In the genomic region with DNA sequence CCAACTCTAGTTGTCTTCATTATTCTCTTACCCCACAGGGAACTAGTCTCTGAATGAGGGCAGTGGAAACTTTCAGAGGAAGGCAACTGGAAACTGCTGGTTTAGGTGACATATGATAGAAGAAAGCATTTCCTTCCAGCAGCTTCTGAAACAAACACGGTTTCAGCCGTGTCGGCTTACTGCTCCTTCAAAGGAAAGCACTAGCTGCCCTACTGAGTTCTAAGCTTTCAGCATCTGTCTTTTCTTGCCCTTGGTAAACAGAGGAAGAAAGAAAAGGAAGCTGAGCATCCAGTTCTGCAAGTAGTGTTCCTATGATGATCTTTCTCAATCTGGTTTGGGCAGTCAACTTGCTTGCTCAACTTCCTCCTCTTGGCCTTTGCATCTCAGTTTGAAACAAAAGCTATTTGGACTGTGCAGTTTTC, we compare ENCODE assay signal across 8 cellular contexts.
DNase-seq lines count a peak whose midpoint lies in the region; ATAC-seq and TF ChIP-seq lines count a peak whose summit lies in the region.

No MANE protein-coding gene starts in this region.

- peaks cover 26% of the 10 kb centered on the region for H3K4me1 Mint-ChIP-seq in CD8-positive, alpha-beta T cell (ENCODE audit: low read depth)
- H3K4me1 Mint-ChIP-seq in activated naive CD8-positive, alpha-beta T cell treated with anti-CD3 and anti-CD28 coated beads for 36 hours = peaks cover 30% of the 10 kb centered on the region
- peaks cover 21 to 30% of the 10 kb centered on the region in 2 donors for H3K4me1 Mint-ChIP-seq in natural killer cell

- H3K27me3 ChIP-seq in CD8-positive, alpha-beta T cell (ENCODE audit: insufficient read depth, low read length) = no peaks in the 10 kb centered on the region
- no peaks in the 10 kb centered on the region for H3K27me3 ChIP-seq in Loucy (ENCODE audit: insufficient read depth, low read length, poor library complexity, severe bottlenecking)

- no peak overlapping the region for H3K9ac ChIP-seq in Loucy (ENCODE audit: low read depth, low read length, poor library complexity, severe bottlenecking)

- H3K4me3 Mint-ChIP-seq in CD8-positive, alpha-beta T cell = peak overlapping the region; percentile 35
- peak overlapping the region; percentile 1 for H3K4me3 Mint-ChIP-seq in activated naive CD8-positive, alpha-beta T cell treated with anti-CD3 and anti-CD28 coated beads for 36 hours
- H3K4me3 Mint-ChIP-seq in natural killer cell = peak overlapping the region; percentile 35

- peak; percentile 44 for ATAC-seq in CD8-positive, alpha-beta T cell
- ATAC-seq in natural killer cell (peak; percentile 60 to 69 (median 61)), HG02759 (IDR thresholded peaks at IDR 0.05; ENCODE audit: unreplicated experiment) (no peak), GM19463 (IDR thresholded peaks at IDR 0.05; ENCODE audit: unreplicated experiment) (no peak), HG03469 (IDR thresholded peaks at IDR 0.05; ENCODE audit: unreplicated experiment) (no peak)

- peak overlapping the region; percentile 10 for H3K4me3 ChIP-seq in CD8-positive, alpha-beta T cell (ENCODE audit: low read depth, low read length)
- H3K4me3 ChIP-seq in Loucy (ENCODE audit: low read length, poor library complexity, severe bottlenecking) = no peak overlapping the region

- no peak for TF ChIP-seq CTCF in CD8-positive, alpha-beta T cell (IDR thresholded peaks at IDR 0.05)
- TF ChIP-seq CTCF in Loucy (conservative IDR thresholded peaks at IDR 0.05; ENCODE audit: low read length) (no peak), natural killer cell (IDR thresholded peaks at IDR 0.05) (no peak)

- no peaks in the 10 kb centered on the region for H3F3A ChIP-seq in Loucy (ENCODE audit: low read depth)

- CTCF ChIA-PET in CD8-positive, alpha-beta T cell (lab: Charles Lee) = interaction anchor here (0.7 to 3.9 kb wide), 7 partner anchors 9 to 485 kb away, joined by 3 to 15 read pairs (median 3); no protein-coding TSS in a partner anchor

- H3K27ac Mint-ChIP-seq in CD8-positive, alpha-beta T cell = peak overlapping the region; percentile 91
- H3K27ac Mint-ChIP-seq in activated naive CD8-positive, alpha-beta T cell treated with anti-CD3 and anti-CD28 coated beads for 36 hours = peak overlapping the region; percentile 92
- H3K27ac Mint-ChIP-seq in natural killer cell = peak overlapping the region; percentile 85 to 90

- no peaks in the 10 kb centered on the region for H3K9me2 ChIP-seq in Loucy (replicated peaks; ENCODE audit: low read depth, low read length)

- H3K36me3 Mint-ChIP-seq in CD8-positive, alpha-beta T cell = no peaks in the 10 kb centered on the region
- peaks cover 3% of the 10 kb centered on the region for H3K36me3 Mint-ChIP-seq in activated naive CD8-positive, alpha-beta T cell treated with anti-CD3 and anti-CD28 coated beads for 36 hours
- no peaks in the 10 kb centered on the region for H3K36me3 Mint-ChIP-seq in natural killer cell

- no peaks in the 10 kb centered on the region for H3K27me3 Mint-ChIP-seq in CD8-positive, alpha-beta T cell (ENCODE audit: low read depth)
- no peaks in the 10 kb centered on the region for H3K27me3 Mint-ChIP-seq in activated naive CD8-positive, alpha-beta T cell treated with anti-CD3 and anti-CD28 coated beads for 36 hours
- H3K27me3 Mint-ChIP-seq in natural killer cell (ENCODE audit: low read depth in 2 of 2) = no peaks in the 10 kb centered on the region

- no peaks in the 10 kb centered on the region for H3K79me2 ChIP-seq in Loucy (ENCODE audit: insufficient read depth, low read length)

- no peaks in the 10 kb centered on the region for H4K20me1 ChIP-seq in Loucy (ENCODE audit: insufficient read depth, low read length, poor library complexity, severe bottlenecking)

- POLR2A ChIA-PET in CD8-positive, alpha-beta T cell (lab: Charles Lee) = interaction anchor here (1.1 to 3.9 kb wide), 5 partner anchors 13 to 204 kb away, joined by 3 to 22 read pairs (median 4); no protein-coding TSS in a partner anchor

- no peaks in the 10 kb centered on the region for H3K36me3 ChIP-seq in CD8-positive, alpha-beta T cell (ENCODE audit: insufficient read depth, low read length)
- H3K36me3 ChIP-seq in Loucy (ENCODE audit: insufficient read depth, low read length) = no peaks in the 10 kb centered on the region

- H3K9me3 ChIP-seq in CD8-positive, alpha-beta T cell (ENCODE audit: low read length) = no peaks in the 10 kb centered on the region
- H3K9me3 ChIP-seq in Loucy (ENCODE audit: insufficient read depth, low read depth, low read length) = no peaks in the 10 kb centered on the region

- no peak overlapping the region for H3K27ac ChIP-seq in CD8-positive, alpha-beta T cell (ENCODE audit: low read depth, low read length)

- peak overlapping the region; percentile 51; the same call in 1 of the 2 replicates for H2AFZ ChIP-seq in Loucy (ENCODE audit: low read length)

- no peak overlapping the region for H3K4me2 ChIP-seq in Loucy (ENCODE audit: low read depth, low read length, poor library complexity, severe bottlenecking)

- no peaks in the 10 kb centered on the region for H3K9me3 Mint-ChIP-seq in CD8-positive, alpha-beta T cell
- no peaks in the 10 kb centered on the region for H3K9me3 Mint-ChIP-seq in activated naive CD8-positive, alpha-beta T cell treated with anti-CD3 and anti-CD28 coated beads for 36 hours
- H3K9me3 Mint-ChIP-seq in natural killer cell = no peaks in the 10 kb centered on the region

- intact Hi-C loops in CD8-positive, alpha-beta T cell (cut with DNase I, micrococcal nuclease) = no loop called here
- intact Hi-C loops in natural killer cell (cut with micrococcal nuclease) = no loop called here

- peaks cover 14% of the 10 kb centered on the region for H3K4me1 ChIP-seq in CD8-positive, alpha-beta T cell (ENCODE audit: insufficient read depth, low read length)
- no peaks in the 10 kb centered on the region for H3K4me1 ChIP-seq in Loucy (ENCODE audit: insufficient read depth, low read length, poor library complexity, severe bottlenecking)

- peak in 4 of 7 experiments; percentile 2 to 57 (median 12) for DNase-seq in CD8-positive, alpha-beta T cell
- peak; percentile 38 for DNase-seq in activated naive CD8-positive, alpha-beta T cell treated with anti-CD3 and anti-CD28 coated beads for 36 hours
- no peak for DNase-seq in natural killer cell
- DNase-seq in DMS 273 treated with DMSO at 0.1 percent for 48 hours (lab: John Stamatoyannopoulos, UW) = no peak

Comparison
In these comparisons a context has a peak if more than half of its experiments do, and no peak if none do; other contexts are left out.
1. ATAC-seq: peak in CD8-positive, alpha-beta T cell (single experiment) and natural killer cell (3 of 3); none in HG02759 (single experiment), GM19463 (single experiment) and HG03469 (single experiment).
2. DNase-seq: peak in CD8-positive, alpha-beta T cell (4 of 7) and activated naive CD8-positive, alpha-beta T cell treated with anti-CD3 and anti-CD28 coated beads for 36 hours (single experiment); none in natural killer cell (single experiment) and DMS 273 treated with DMSO at 0.1 percent for 48 hours (single experiment).
3. Peak in every context shown above with its lines, with median percentiles within 50 percentile points of each other: H3K27ac Mint-ChIP-seq and H3K4me3 Mint-ChIP-seq.